In genomic region chr12:49188916-49189367, GRCh38 we compare ENCODE assay signal across 8 cellular contexts. TPM values are rescaled to one million over a fixed set of nuclear protein-coding genes. Genes with fewer than 3 reads are reported as not detected.
DNase-seq lines count a peak whose midpoint lies in the region; ATAC-seq and TF ChIP-seq lines count a peak whose summit lies in the region.

TSS of gene TUBA1A (minus strand) at chr12:49189080. CDS start at chr12:49188979, 101 bp downstream.

- CTCF ChIA-PET in activated B cell treated with CpG ODN at 0.5 μM for 24 hours (lab: Charles Lee), result interaction anchor here (1.4 to 2.9 kb wide), 4 partner anchors 46 to 78 kb away, joined by 3 to 27 read pairs (median 6); partner anchors contain the start of gene TUBA1B

- no peaks in the 10 kb centered on the region for H3K9me3 Mint-ChIP-seq in activated B cell treated with CpG ODN at 0.5 μM for 24 hours
- no peaks in the 10 kb centered on the region for H3K9me3 Mint-ChIP-seq in central memory CD8-positive, alpha-beta T cell

- intact Hi-C loops in activated B cell treated with CpG ODN at 0.5 μM for 24 hours (cut with micrococcal nuclease), result loop anchor here (1.0 to 2.0 kb wide), 9 partner anchors 12 to 171 kb away; partner anchors contain the start of genes KMT2D, LMBR1L, PRKAG1 and TUBA1C

- peaks cover 20% of the 10 kb centered on the region for H3K4me1 Mint-ChIP-seq in activated B cell treated with CpG ODN at 0.5 μM for 24 hours
- peaks cover 22% of the 10 kb centered on the region for H3K4me1 Mint-ChIP-seq in central memory CD8-positive, alpha-beta T cell

- POLR2A ChIA-PET in activated B cell treated with CpG ODN at 0.5 μM for 24 hours (lab: Charles Lee), result interaction anchor here (0.6 to 4.2 kb wide), 22 partner anchors 9 to 492 kb away, joined by 3 to 190 read pairs (median 7); partner anchors contain the start of genes LMBR1L, RHEBL1, TUBA1B and TUBA1C

- ATAC-seq in GM18873 (IDR thresholded peaks at IDR 0.05; ENCODE audit: low FRiP score, unreplicated experiment), result peak; percentile 90
- ATAC-seq in HG03159 (IDR thresholded peaks at IDR 0.05; ENCODE audit: unreplicated experiment), result peak; percentile 90
- peak; percentile 86 for ATAC-seq in activated B cell treated with CpG ODN at 0.5 μM for 24 hours (ENCODE audit: low read depth)
- peak; percentile 93 for ATAC-seq in central memory CD8-positive, alpha-beta T cell (replicated peaks; ENCODE audit: extremely low read depth, poor library complexity, severe bottlenecking)

- TF ChIP-seq CTCF in activated B cell treated with CpG ODN at 0.5 μM for 24 hours (IDR thresholded peaks at IDR 0.05), result no peak

- in situ Hi-C loops in ACHN (cut with HindIII; ENCODE audit: low pct_ligation_motif_present, low pct_unique_long_range_greater_than_20kb, low sequenced_read_pairs), result no loop called here

- H3K27me3 Mint-ChIP-seq in activated B cell treated with CpG ODN at 0.5 μM for 24 hours, result no peaks in the 10 kb centered on the region
- H3K27me3 Mint-ChIP-seq in central memory CD8-positive, alpha-beta T cell, result no peaks in the 10 kb centered on the region

- H3K36me3 Mint-ChIP-seq in activated B cell treated with CpG ODN at 0.5 μM for 24 hours (ENCODE audit: low read depth), result peaks cover 30% of the 10 kb centered on the region
- H3K36me3 Mint-ChIP-seq in central memory CD8-positive, alpha-beta T cell (ENCODE audit: insufficient read depth), result peaks cover 50% of the 10 kb centered on the region

- peak within 1 kb of the TSS; percentile 97 for H3K4me3 Mint-ChIP-seq in activated B cell treated with CpG ODN at 0.5 μM for 24 hours
- H3K4me3 Mint-ChIP-seq in central memory CD8-positive, alpha-beta T cell, result peak within 1 kb of the TSS; percentile 95

- DNase-seq in ACHN (peak; percentile 100), NCI-H2227 treated with DMSO at 0.1 percent for 48 hours (lab: John Stamatoyannopoulos, UW) (peak; percentile 96), activated B cell treated with CpG ODN at 0.5 μM for 24 hours (peak; percentile 83), iris pigment epithelial cell (ENCODE audit: low read depth) (peak; percentile 100)
- DNase-seq in central memory CD8-positive, alpha-beta T cell (ENCODE audit: low spot score in 2 of 2), result peak; percentile 88 to 97
- DNase-seq in stimulated activated CD4-positive, alpha-beta T cell treated with anti-CD3 and anti-CD28 coated beads, Interleukin-12 subunit alpha, Interleukin-12 subunit beta, amount 100 ng/mL, for 48 hours (ENCODE audit: low read depth in 2 of 3, low spot score in 1 of 3), result peak; percentile 85 to 91 (median 85)

- peak within 1 kb of the TSS; percentile 99 for H3K27ac Mint-ChIP-seq in activated B cell treated with CpG ODN at 0.5 μM for 24 hours
- H3K27ac Mint-ChIP-seq in central memory CD8-positive, alpha-beta T cell (ENCODE audit: low read depth), result peak within 1 kb of the TSS; percentile 96

RNA-seq across cellular contexts. Expression of gene TUBA1A, which starts in this region (rescaled TPM):
- 114 and 115 TPM in 2 replicates for total RNA-seq in activated B cell treated with CpG ODN at 0.5 μM for 24 hours

Comparison
In these comparisons a context has a peak if more than half of its experiments do, and no peak if none do; other contexts are left out.
1. Peak in every context shown above with its lines: DNase-seq and ATAC-seq.